8 cellular contexts compared by ENCODE assay signal in the genomic region with DNA sequence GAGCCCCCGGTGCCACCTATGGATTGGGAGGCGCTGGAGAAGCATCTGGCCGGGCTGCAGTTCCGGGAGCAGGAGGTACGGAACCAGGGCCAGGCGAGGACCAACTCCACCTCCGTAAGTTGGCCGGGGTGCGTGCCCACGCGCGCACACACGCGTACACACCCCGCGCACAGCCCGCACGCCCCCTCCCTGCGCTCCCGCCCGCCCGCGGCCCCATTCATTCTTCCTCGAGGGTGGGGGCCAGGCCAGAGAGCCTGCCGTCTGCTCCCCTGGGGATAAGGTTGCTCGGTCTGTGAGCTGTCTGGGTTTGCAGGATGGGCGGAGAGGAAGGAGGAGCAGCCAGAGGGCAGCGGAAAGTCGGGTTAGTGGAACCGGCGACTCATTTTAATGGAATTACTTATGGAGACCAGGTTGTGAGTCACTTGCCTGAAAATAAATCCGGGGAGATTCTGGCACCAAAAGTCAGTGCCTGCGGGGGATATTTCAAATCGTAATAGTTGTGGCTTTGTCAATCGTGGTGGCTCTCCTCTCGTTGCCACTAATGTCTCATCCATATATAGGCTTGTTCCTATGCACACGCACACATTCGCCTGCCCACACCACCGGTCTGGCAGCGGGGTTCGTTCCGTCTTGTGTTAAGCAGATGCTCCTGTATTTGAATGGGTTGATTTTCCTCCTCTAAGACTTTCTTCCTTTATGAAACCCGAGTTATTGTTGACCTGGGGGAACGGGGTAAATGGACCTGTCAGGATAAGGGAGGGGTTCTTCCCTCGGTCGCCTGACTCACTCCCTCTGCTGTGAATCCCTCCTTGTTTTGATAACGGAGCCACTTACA.
DNase-seq lines count a peak whose midpoint lies in the region; ATAC-seq, FAIRE-seq and TF ChIP-seq lines count a peak whose summit lies in the region.

No MANE protein-coding gene starts in this region.

- H3K36me3 Mint-ChIP-seq in progenitor cell of endocrine pancreas (ENCODE audit: insufficient read depth) = no peaks in the 10 kb centered on the region

- H3K36me3 ChIP-seq in body of pancreas (replicated peaks in 1 of 2; ENCODE audit: insufficient read depth in 1 of 2, low read depth in 2 of 2) = no peaks in the 10 kb centered on the region
- no peaks in the 10 kb centered on the region for H3K36me3 ChIP-seq in hepatocyte (replicated peaks; ENCODE audit: insufficient read depth, low read depth)

- peak overlapping the region; percentile 72 for H3K4me3 Mint-ChIP-seq in progenitor cell of endocrine pancreas (ENCODE audit: low read depth)

- H3K79me2 ChIP-seq in hepatocyte = peaks cover 37% of the 10 kb centered on the region

- ATAC-seq in body of pancreas = peak; percentile 45
- ATAC-seq in GM21367 (IDR thresholded peaks at IDR 0.05; ENCODE audit: unreplicated experiment) = no peak
- no peak for ATAC-seq in GM18868 (IDR thresholded peaks at IDR 0.05; ENCODE audit: unreplicated experiment)

- peak overlapping the region; percentile 51 for H2AFZ ChIP-seq in hepatocyte

- H3K9me2 ChIP-seq in hepatocyte (replicated peaks; ENCODE audit: insufficient read depth) = no peaks in the 10 kb centered on the region

- H3K9me3 Mint-ChIP-seq in progenitor cell of endocrine pancreas (ENCODE audit: low read depth) = no peaks in the 10 kb centered on the region

- no peaks in the 10 kb centered on the region for H3K9me3 ChIP-seq in body of pancreas
- no peaks in the 10 kb centered on the region for H3K9me3 ChIP-seq in hepatocyte (ENCODE audit: low read depth)

- TF ChIP-seq CTCF in body of pancreas (IDR thresholded peaks at IDR 0.05) (no peak), hepatocyte (IDR thresholded peaks at IDR 0.05; ENCODE audit: poor library complexity) (no peak), progenitor cell of endocrine pancreas (IDR thresholded peaks at IDR 0.05; ENCODE audit: unreplicated experiment) (no peak)

- H3K27me3 ChIP-seq in body of pancreas = peaks cover 0 to 6% of the 10 kb centered on the region in 2 donors
- H3K27me3 ChIP-seq in hepatocyte = no peaks in the 10 kb centered on the region

- H3K4me3 ChIP-seq in body of pancreas (peak overlapping the region in 1 of 2 donors; percentile 65), hepatocyte (peak overlapping the region; percentile 90)

- H3K27me3 Mint-ChIP-seq in progenitor cell of endocrine pancreas = peaks cover 50% of the 10 kb centered on the region

- no peaks in the 10 kb centered on the region for H4K20me1 ChIP-seq in hepatocyte (ENCODE audit: insufficient read depth, poor library complexity, severe bottlenecking)

- in situ Hi-C loops in ACHN (cut with HindIII; ENCODE audit: low pct_ligation_motif_present, low pct_unique_long_range_greater_than_20kb, low sequenced_read_pairs) = no loop called here

- H3K4me1 ChIP-seq in body of pancreas (peaks cover 24% of the 10 kb centered on the region), hepatocyte (ENCODE audit: insufficient read depth) (peaks cover 13% of the 10 kb centered on the region)

- H3K27ac Mint-ChIP-seq in progenitor cell of endocrine pancreas = peak overlapping the region; percentile 30

- H3K27ac ChIP-seq in body of pancreas = peak overlapping the region in 3 of 4 donors; percentile 50 to 72 (median 66)
- peak overlapping the region; percentile 91 for H3K27ac ChIP-seq in hepatocyte

- no peak for TF ChIP-seq POLR2A in GM12892 (IDR thresholded peaks at IDR 0.05; ENCODE audit: low read depth, low read length)
- TF ChIP-seq POLR2A in body of pancreas (IDR thresholded peaks at IDR 0.05) = no peak

- FAIRE-seq in GM12892 (lab: Jason Lieb, UNC) = no peak

- WGBS in body of pancreas, 2 donors = 1 to 2% methylated on average over 21 to 47 of the region's 47 CpGs
- WGBS in hepatocyte (ENCODE audit: low lambda C conversion rate, missing lambda C conversion rate) = 1% methylated on average over 33 of the region's 47 CpGs

- DNase-seq in ACHN (peak; percentile 95), GM12892 (ENCODE audit: insufficient read length) (peak; percentile 15), NCI-H524 treated with DMSO at 0.1 percent for 48 hours (lab: John Stamatoyannopoulos, UW) (peak; percentile 61), body of pancreas (peak; percentile 26 to 60 (median 46)), hepatocyte (ENCODE audit: low spot score) (peak; percentile 85), progenitor cell of endocrine pancreas (ENCODE audit: low spot score, unreplicated experiment) (peak; percentile 15)

- H3K4me1 Mint-ChIP-seq in progenitor cell of endocrine pancreas (ENCODE audit: low read depth) = peaks cover 16% of the 10 kb centered on the region

- intact Hi-C loops in body of pancreas (cut with DNase I) = no loop called here

- H3K4me2 ChIP-seq in hepatocyte = peak overlapping the region; percentile 87

Comparison
In these comparisons a context has a peak if more than half of its experiments do, and no peak if none do; other contexts are left out.
1. DNase-seq: peak in every context shown above with its lines; median percentile 95 in ACHN; 85 in hepatocyte; 61 in NCI-H524 treated with DMSO at 0.1 percent for 48 hours; 46 in body of pancreas; 15 in GM12892; 15 in progenitor cell of endocrine pancreas.